In genomic region chr20:45910670-45911485, GRCh38 we compare ENCODE assay signal across 8 cellular contexts. TPM values are rescaled to one million over a fixed set of nuclear protein-coding genes. Genes with fewer than 3 reads are reported as not detected.
A peak's percentile ranks its signal among the peaks of the same experiment; 100 is the strongest.
DNase-seq lines count a peak whose midpoint lies in the region; ATAC-seq, FAIRE-seq and TF ChIP-seq lines count a peak whose summit lies in the region.

No MANE protein-coding gene starts in this region.

- H3K4me1 Mint-ChIP-seq in Calu3 (ENCODE audit: low read depth, unreplicated experiment) (peaks cover 12% of the 10 kb centered on the region), glutamatergic neuron (ENCODE audit: low read depth, unreplicated experiment) (peaks cover 3% of the 10 kb centered on the region)
- H3K4me1 Mint-ChIP-seq in activated naive CD4-positive, alpha-beta T cell treated with anti-CD3 and anti-CD28 coated beads, Interleukin-2, amount 10 ng/mL, durations not matched to agents 7 days and 5 days = peaks cover 20% of the 10 kb centered on the region

- ATAC-seq in GM21381 (IDR thresholded peaks at IDR 0.05; ENCODE audit: unreplicated experiment) = peak; percentile 88
- ATAC-seq in omental fat pad (ENCODE audit: low FRiP score) = peak; percentile 92

- H3K4me3 Mint-ChIP-seq in Calu3 (ENCODE audit: low read depth, unreplicated experiment) = peak overlapping the region; percentile 62
- peak overlapping the region; percentile 40 for H3K4me3 Mint-ChIP-seq in activated naive CD4-positive, alpha-beta T cell treated with anti-CD3 and anti-CD28 coated beads, Interleukin-2, amount 10 ng/mL, durations not matched to agents 7 days and 5 days
- H3K4me3 Mint-ChIP-seq in glutamatergic neuron (ENCODE audit: unreplicated experiment) = peak overlapping the region; percentile 83

- DNase-seq in Calu3 (peak; percentile 88), HTR-8/SVneo (ENCODE audit: insufficient read length, low spot score) (peak; percentile 100), SK-N-DZ (ENCODE audit: low spot score) (peak; percentile 100), glutamatergic neuron (peak; percentile 95), omental fat pad (ENCODE audit: low spot score) (peak; percentile 99)
- DNase-seq in activated naive CD4-positive, alpha-beta T cell treated with anti-CD3 and anti-CD28 coated beads, Interleukin-2, amount 10 ng/mL, durations not matched to agents 7 days and 5 days = peak; percentile 91

- CTCF ChIA-PET in Calu3 (lab: Charles Lee) = interaction anchor here (0.5 to 1.6 kb wide), 5 partner anchors 22 to 831 kb away, joined by 3 to 4 read pairs (median 3); partner anchors contain the start of gene PCIF1
- CTCF ChIA-PET in activated naive CD4-positive, alpha-beta T cell treated with anti-CD3 and anti-CD28 coated beads, Interleukin-2, amount 10 ng/mL, durations not matched to agents 7 days and 5 days (lab: Charles Lee) = interaction anchor here (1.5 kb wide), 1 partner anchor 59 kb away, joined by 5 read pairs; no protein-coding TSS in a partner anchor

- peak; percentile 98 for FAIRE-seq in HTR-8/SVneo (lab: Jason Lieb, UNC)

- no TSS peak for BruUV-seq in Calu3 (replicated peaks; lab: Mats Ljungman, UMichigan)

- peak overlapping the region; percentile 80 for H3K27ac ChIP-seq in temporal lobe (ENCODE audit: low read depth, low read length)

- H3K36me3 Mint-ChIP-seq in Calu3 (ENCODE audit: insufficient read depth, unreplicated experiment) (peaks cover 14% of the 10 kb centered on the region), glutamatergic neuron (ENCODE audit: unreplicated experiment) (no peaks in the 10 kb centered on the region)
- H3K36me3 Mint-ChIP-seq in activated naive CD4-positive, alpha-beta T cell treated with anti-CD3 and anti-CD28 coated beads, Interleukin-2, amount 10 ng/mL, durations not matched to agents 7 days and 5 days = no peaks in the 10 kb centered on the region

- intact Hi-C loops in Calu3 (cut with micrococcal nuclease; ENCODE audit: unreplicated experiment) = no loop called here

- TF ChIP-seq CTCF in Calu3 (IDR thresholded peaks at IDR 0.05; ENCODE audit: unreplicated experiment) (no peak), glutamatergic neuron (IDR thresholded peaks at IDR 0.05; ENCODE audit: partially characterized antibody, unreplicated experiment) (no peak), omental fat pad (IDR thresholded peaks at IDR 0.05) (no peak)

- H3K27me3 Mint-ChIP-seq in Calu3 (ENCODE audit: unreplicated experiment) (peaks cover 39% of the 10 kb centered on the region), glutamatergic neuron (ENCODE audit: unreplicated experiment) (peaks cover 4% of the 10 kb centered on the region)
- peaks cover 49% of the 10 kb centered on the region for H3K27me3 Mint-ChIP-seq in activated naive CD4-positive, alpha-beta T cell treated with anti-CD3 and anti-CD28 coated beads, Interleukin-2, amount 10 ng/mL, durations not matched to agents 7 days and 5 days

- peak overlapping the region; percentile 40 for H3K27ac Mint-ChIP-seq in Calu3 (ENCODE audit: unreplicated experiment)
- peak overlapping the region; percentile 34 for H3K27ac Mint-ChIP-seq in activated naive CD4-positive, alpha-beta T cell treated with anti-CD3 and anti-CD28 coated beads, Interleukin-2, amount 10 ng/mL, durations not matched to agents 7 days and 5 days
- H3K27ac Mint-ChIP-seq in glutamatergic neuron (ENCODE audit: unreplicated experiment) = peak overlapping the region; percentile 91

- H3K9me3 Mint-ChIP-seq in Calu3 (ENCODE audit: low read depth, unreplicated experiment) = no peaks in the 10 kb centered on the region
- H3K9me3 Mint-ChIP-seq in activated naive CD4-positive, alpha-beta T cell treated with anti-CD3 and anti-CD28 coated beads, Interleukin-2, amount 10 ng/mL, durations not matched to agents 7 days and 5 days = no peaks in the 10 kb centered on the region
- peaks cover 1% of the 10 kb centered on the region for H3K9me3 Mint-ChIP-seq in glutamatergic neuron (ENCODE audit: unreplicated experiment)

RNA-seq across cellular contexts. Expression of gene PLTP, which starts 1.1 kb away (rescaled TPM):
- total RNA-seq in Calu3 (2022) (1.4 and 1.6 TPM in 2 replicates), glutamatergic neuron (ENCODE audit: unreplicated experiment) (29.7 TPM), omental fat pad (1,000 to 10,000 TPM in 1 of 4 donors, 100 to 1,000 TPM in 3; 215 to 1,101 (median 301) TPM), temporal lobe (18.2 TPM)
- polyA plus RNA-seq in SK-N-DZ (2014; cell fraction: cytosol; rRNA removed) = 27.4 and 30.2 TPM in 2 replicates
- 16.1 and 25.6 TPM in 2 replicates for polyA plus RNA-seq in SK-N-DZ (2014; cell fraction: nucleus; rRNA removed)

RNA-seq across cellular contexts. Expression of gene CTSA, which starts 19.7 kb away (rescaled TPM):
- 164 and 201 TPM in 2 replicates for total RNA-seq in Calu3 (2022)
- 42.6 and 48.7 TPM in 2 replicates for polyA plus RNA-seq in SK-N-DZ (2014; cell fraction: cytosol; rRNA removed)
- 183 and 260 TPM in 2 replicates for polyA plus RNA-seq in SK-N-DZ (2014; cell fraction: nucleus; rRNA removed)
- total RNA-seq in glutamatergic neuron (ENCODE audit: unreplicated experiment) = 63.7 TPM
- total RNA-seq in omental fat pad = 100 to 1,000 TPM in 1 of 4 donors, 10 to 100 TPM in 3; 79.2 to 148 (median 85.9) TPM
- 10.3 TPM for total RNA-seq in temporal lobe

RNA-seq across cellular contexts. Expression of gene NEURL2, which starts 19.9 kb away (rescaled TPM):
- total RNA-seq in Calu3 (2022) = 6.8 and 8.3 TPM in 2 replicates
- 12.8 and 18.3 TPM in 2 replicates for polyA plus RNA-seq in SK-N-DZ (2014; cell fraction: cytosol; rRNA removed)
- 23.6 and 36.5 TPM in 2 replicates for polyA plus RNA-seq in SK-N-DZ (2014; cell fraction: nucleus; rRNA removed)
- total RNA-seq in glutamatergic neuron (ENCODE audit: unreplicated experiment) = 3.5 TPM
- 10 to 100 TPM in 3 of 4 donors, 1 to 10 TPM in 1; 8.5 to 32.0 (median 11.6) TPM for total RNA-seq in omental fat pad
- total RNA-seq in temporal lobe = 3.2 TPM

RNA-seq across cellular contexts. Expression of gene SPATA25, which starts 23.5 kb away (rescaled TPM):
- total RNA-seq in Calu3 (2022) (3.8 and 5.8 TPM in 2 replicates), glutamatergic neuron (ENCODE audit: unreplicated experiment) (1.2 TPM), omental fat pad (10 to 100 TPM in 1 of 4 donors, 1 to 10 TPM in 3; 1.8 to 27.0 (median 3.6) TPM), temporal lobe (0.25 TPM)
- polyA plus RNA-seq in SK-N-DZ (2014; cell fraction: cytosol; rRNA removed) = 9.0 and 9.8 TPM in 2 replicates
- 15.2 and 33.6 TPM in 2 replicates for polyA plus RNA-seq in SK-N-DZ (2014; cell fraction: nucleus; rRNA removed)

RNA-seq across cellular contexts. Expression of gene PCIF1, which starts 23.6 kb away (rescaled TPM):
- total RNA-seq in Calu3 (2022) = 38.1 and 39.8 TPM in 2 replicates
- polyA plus RNA-seq in SK-N-DZ (2014; cell fraction: cytosol; rRNA removed) = 13.0 and 13.5 TPM in 2 replicates
- 13.2 and 33.7 TPM in 2 replicates for polyA plus RNA-seq in SK-N-DZ (2014; cell fraction: nucleus; rRNA removed)
- 37.6 TPM for total RNA-seq in glutamatergic neuron (ENCODE audit: unreplicated experiment)
- 10 to 100 TPM; 18.8 to 36.9 (median 25.8) TPM for total RNA-seq in omental fat pad
- total RNA-seq in temporal lobe = 14.5 TPM

Comparison
In these comparisons a context has a peak if more than half of its experiments do, and no peak if none do; other contexts are left out.
1. Peak in every context shown above with its lines: DNase-seq, ATAC-seq and H3K27ac ChIP-seq.
2. H3K27ac Mint-ChIP-seq: peak in every context shown above with its lines; median percentile 91 in glutamatergic neuron; 40 in Calu3; 34 in activated naive CD4-positive, alpha-beta T cell treated with anti-CD3 and anti-CD28 coated beads, Interleukin-2, amount 10 ng/mL, durations not matched to agents 7 days and 5 days.